9 cellular contexts compared by ENCODE assay signal in genomic region chr3:11335056-11335608, GRCh38.
DNase-seq lines count a peak whose midpoint lies in the region; ATAC-seq and TF ChIP-seq lines count a peak whose summit lies in the region.
"Had no signal": no experiment of that assay in that cellular context is flagged by ENCODE, and none has a peak within 500 bp of the region (broad histone marks: within the 10 kb centered on the region; RNA-seq: fewer than 3 reads in every experiment).

No MANE protein-coding gene starts in this region.

- H3K9me3 ChIP-seq in SK-N-MC (ENCODE audit: low read depth, low read length) (no peaks in the 10 kb centered on the region), mucosa of descending colon (no peaks in the 10 kb centered on the region)

- DNase-seq in ELF-1 (ENCODE audit: low read depth, low spot score) (peak; percentile 17), Kasumi-1 (lab: John Stamatoyannopoulos, UW) (peak; percentile 83 to 89), SK-N-MC (ENCODE audit: low read depth, low spot score) (peak; percentile 12), epidermal melanocyte (ENCODE audit: insufficient read length, low spot score) (peak; percentile 50), mucosa of descending colon (peak in 1 of 3 donors; percentile 66), islet precursor cell (no peak)

- ATAC-seq in mucosa of descending colon (peak; percentile 73), GM18867 (IDR thresholded peaks at IDR 0.05; ENCODE audit: unreplicated experiment) (no peak)

- H3K27ac ChIP-seq in ACC112 (ENCODE audit: low read depth, low read length) (peak overlapping the region; percentile 24; the same call in 1 of the 2 replicates), SK-N-MC (no peak overlapping the region)
- H3K27ac ChIP-seq: skin epidermis had no signal

- intact Hi-C loops in mucosa of descending colon (cut with DNase I, micrococcal nuclease), result loop anchor here in 1 of 2 donors (5.0 kb wide), 1 partner anchor 273 kb away; no protein-coding TSS in a partner anchor

- no peaks in the 10 kb centered on the region for H3K36me3 ChIP-seq in ACC112 (ENCODE audit: insufficient read depth, low read length)
- no peaks in the 10 kb centered on the region for H3K36me3 ChIP-seq in SK-N-MC (ENCODE audit: insufficient read depth, low read length)
- no peaks in the 10 kb centered on the region for H3K36me3 ChIP-seq in mucosa of descending colon (ENCODE audit: low read depth)

- H3K4me1 ChIP-seq in ACC112 (ENCODE audit: control insufficient read depth, insufficient read depth, low read length, unreplicated experiment) (peaks cover 26% of the 10 kb centered on the region), mucosa of descending colon (ENCODE audit: low read depth) (no peaks in the 10 kb centered on the region)

- H3K79me2 ChIP-seq in ACC112 (ENCODE audit: control insufficient read depth, insufficient read depth, low read length, unreplicated experiment), result no peaks in the 10 kb centered on the region

- no peak overlapping the region for H2AFZ ChIP-seq in ACC112 (ENCODE audit: low read length, unreplicated experiment)

- H3K27me3 ChIP-seq in ACC112 (ENCODE audit: insufficient read depth, low read length), result no peaks in the 10 kb centered on the region

- no peak overlapping the region for H3K4me3 ChIP-seq in ACC112 (ENCODE audit: low read depth, low read length)
- no peak overlapping the region for H3K4me3 ChIP-seq in SK-N-MC
- H3K4me3 ChIP-seq in mucosa of descending colon, result no peak overlapping the region
- H3K4me3 ChIP-seq: skin epidermis had no signal

- no peak overlapping the region for H3K9ac ChIP-seq in SK-N-MC (ENCODE audit: insufficient read length)

- peak; percentile 38 for TF ChIP-seq CTCF in mucosa of descending colon (IDR thresholded peaks at IDR 0.05)
